In genomic region chr17:34675143-34675542, GRCh38 we compare ENCODE assay signal across 18 cellular contexts.
A peak's percentile ranks its signal among the peaks of the same experiment; 100 is the strongest.
DNase-seq lines count a peak whose midpoint lies in the region; ATAC-seq and TF ChIP-seq lines count a peak whose summit lies in the region.
"Had no signal": no experiment of that assay in that cellular context is flagged by ENCODE, and none has a peak within 500 bp of the region (broad histone marks: within the 10 kb centered on the region; RNA-seq: fewer than 3 reads in every experiment).

No MANE protein-coding gene starts in this region.

- no peaks in the 10 kb centered on the region for H3K9me3 Mint-ChIP-seq in activated CD8-positive, alpha-beta memory T cell treated with anti-CD3 and anti-CD28 coated beads, Interleukin-2, amount 10 ng/mL, durations not matched to agents 7 days and 5 days (ENCODE audit: low read depth)
- H3K9me3 Mint-ChIP-seq in osteocyte (ENCODE audit: unreplicated experiment) (peaks cover 8% of the 10 kb centered on the region), Calu3 (ENCODE audit: low read depth, unreplicated experiment) (no peaks in the 10 kb centered on the region)

- TF ChIP-seq CTCF in VCaP (conservative IDR thresholded peaks at IDR 0.05) (no peak), osteocyte (IDR thresholded peaks at IDR 0.05) (no peak), Calu3 (IDR thresholded peaks at IDR 0.05; ENCODE audit: unreplicated experiment) (no peak)

- CTCF ChIA-PET in activated CD8-positive, alpha-beta memory T cell treated with anti-CD3 and anti-CD28 coated beads, Interleukin-2, amount 10 ng/mL, durations not matched to agents 7 days and 5 days (lab: Charles Lee) = no interaction called here
- CTCF ChIA-PET in Calu3 (lab: Charles Lee) = no interaction called here

- in situ Hi-C loops in KBM-7 (cut with MboI; ENCODE audit: low pct_unique_long_range_greater_than_20kb, low sequenced_read_pairs) = no loop called here

- peak; percentile 1 for DNase-seq in activated CD8-positive, alpha-beta memory T cell treated with anti-CD3 and anti-CD28 coated beads, Interleukin-2, amount 10 ng/mL, durations not matched to agents 7 days and 5 days
- DNase-seq in activated CD8-positive, alpha-beta memory T cell treated with anti-CD3 and anti-CD28 coated beads for 24 hours = no peak
- peak; percentile 27 for DNase-seq in D341Med (ENCODE audit: low spot score)
- peak; percentile 71 for DNase-seq in osteocyte (ENCODE audit: extremely low spot score, unreplicated experiment)
- no peak for DNase-seq in Calu3
- no peak for DNase-seq in mesenteric fat pad (ENCODE audit: low spot score)
- no peak for DNase-seq in KBM-7
- DNase-seq: CD4-positive, alpha-beta memory T cell; DMS 273 treated with DMSO at 0.1 percent for 48 hours; EL; GDM1; GOT3; HCEC 1CT had no signal

- H3K4me1 Mint-ChIP-seq in activated CD8-positive, alpha-beta memory T cell treated with anti-CD3 and anti-CD28 coated beads, Interleukin-2, amount 10 ng/mL, durations not matched to agents 7 days and 5 days = no peaks in the 10 kb centered on the region
- H3K4me1 Mint-ChIP-seq in osteocyte (ENCODE audit: unreplicated experiment) = no peaks in the 10 kb centered on the region
- no peaks in the 10 kb centered on the region for H3K4me1 Mint-ChIP-seq in Calu3 (ENCODE audit: low read depth, unreplicated experiment)
- H3K4me1 Mint-ChIP-seq: B cell; CD4-positive, alpha-beta memory T cell had no signal

- peak overlapping the region; percentile 99 for H3K27ac ChIP-seq in VCaP
- H3K27ac ChIP-seq: 22Rv1; BLaER1 treated with 17β-estradiol and CSF1 and Interleukin-3, amounts not matched to agents 10 nM and 100 nM had no signal

- intact Hi-C loops in Calu3 (cut with micrococcal nuclease; ENCODE audit: unreplicated experiment) = no loop called here

- H3K27me3 Mint-ChIP-seq in activated CD8-positive, alpha-beta memory T cell treated with anti-CD3 and anti-CD28 coated beads, Interleukin-2, amount 10 ng/mL, durations not matched to agents 7 days and 5 days = peaks cover 5% of the 10 kb centered on the region
- H3K27me3 Mint-ChIP-seq in osteocyte (ENCODE audit: unreplicated experiment) (no peaks in the 10 kb centered on the region), Calu3 (ENCODE audit: unreplicated experiment) (no peaks in the 10 kb centered on the region)

- no TSS peak for BruUV-seq in Calu3 (replicated peaks; lab: Mats Ljungman, UMichigan)

- H3K27ac Mint-ChIP-seq in activated CD8-positive, alpha-beta memory T cell treated with anti-CD3 and anti-CD28 coated beads, Interleukin-2, amount 10 ng/mL, durations not matched to agents 7 days and 5 days = no peak overlapping the region
- H3K27ac Mint-ChIP-seq in osteocyte (ENCODE audit: unreplicated experiment) (no peak overlapping the region), Calu3 (ENCODE audit: unreplicated experiment) (no peak overlapping the region)
- H3K27ac Mint-ChIP-seq: B cell; CD4-positive, alpha-beta memory T cell had no signal

- no peak for ATAC-seq in activated CD8-positive, alpha-beta memory T cell treated with anti-CD3 and anti-CD28 coated beads, Interleukin-2, amount 10 ng/mL, durations not matched to agents 7 days and 5 days
- ATAC-seq: GM12878 had no signal

- H3K4me3 Mint-ChIP-seq in activated CD8-positive, alpha-beta memory T cell treated with anti-CD3 and anti-CD28 coated beads, Interleukin-2, amount 10 ng/mL, durations not matched to agents 7 days and 5 days = no peak overlapping the region
- H3K4me3 Mint-ChIP-seq in osteocyte (ENCODE audit: unreplicated experiment) (no peak overlapping the region), Calu3 (ENCODE audit: low read depth, unreplicated experiment) (no peak overlapping the region)
- H3K4me3 Mint-ChIP-seq: B cell; CD4-positive, alpha-beta memory T cell had no signal

- no peaks in the 10 kb centered on the region for H3K36me3 Mint-ChIP-seq in activated CD8-positive, alpha-beta memory T cell treated with anti-CD3 and anti-CD28 coated beads, Interleukin-2, amount 10 ng/mL, durations not matched to agents 7 days and 5 days
- H3K36me3 Mint-ChIP-seq in osteocyte (ENCODE audit: unreplicated experiment) (no peaks in the 10 kb centered on the region), Calu3 (ENCODE audit: insufficient read depth, unreplicated experiment) (no peaks in the 10 kb centered on the region)
- H3K36me3 Mint-ChIP-seq: CD4-positive, alpha-beta memory T cell had no signal

Comparison
In these comparisons a context has a peak if more than half of its experiments do, and no peak if none do; other contexts are left out.
1. DNase-seq: peak in activated CD8-positive, alpha-beta memory T cell treated with anti-CD3 and anti-CD28 coated beads, Interleukin-2, amount 10 ng/mL, durations not matched to agents 7 days and 5 days (single experiment), D341Med (single experiment) and osteocyte (single experiment); none in activated CD8-positive, alpha-beta memory T cell treated with anti-CD3 and anti-CD28 coated beads for 24 hours (single experiment), Calu3 (single experiment), mesenteric fat pad (single experiment) and KBM-7 (single experiment).